ENCODE assay signal across 14 cellular contexts in the genomic region with DNA sequence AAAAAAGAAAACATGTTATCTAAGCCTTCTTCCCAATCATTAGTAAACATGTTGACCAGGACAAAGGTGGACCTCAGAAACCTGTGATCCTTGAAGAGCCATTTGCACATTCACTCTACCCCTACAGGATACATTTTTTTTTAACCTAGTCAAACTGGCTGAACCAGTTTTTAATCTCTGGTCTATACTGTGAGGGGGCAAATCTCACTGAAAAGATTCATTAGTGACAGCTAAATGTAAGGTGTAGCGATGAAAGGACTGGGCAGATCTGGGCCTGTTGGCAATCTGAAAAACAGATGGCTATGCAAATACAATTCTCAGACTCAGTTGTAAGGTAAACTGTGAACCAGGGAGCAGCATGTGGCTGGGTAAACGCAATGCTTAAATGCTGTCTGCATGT.
DNase-seq lines count a peak whose midpoint lies in the region; ATAC-seq and TF ChIP-seq lines count a peak whose summit lies in the region.
"Had no signal": no experiment of that assay in that cellular context is flagged by ENCODE, and none has a peak within 500 bp of the region (broad histone marks: within the 10 kb centered on the region; RNA-seq: fewer than 3 reads in every experiment).

No MANE protein-coding gene starts in this region.

- peak; percentile 82 for ATAC-seq in GM23338
- no peak for ATAC-seq in activated naive CD8-positive, alpha-beta T cell treated with anti-CD3 and anti-CD28 coated beads, Interleukin-2, amount 50 U/mL, for 24 hours
- ATAC-seq: stimulated activated naive CD8-positive, alpha-beta T cell treated with anti-CD3 and anti-CD28 coated beads, Interleukin-15, Interleukin-2, amounts not matched to agents 100 U/mL and 50 U/mL, for 24 hours had no signal

- H3K4me1 ChIP-seq in GM23338 (ENCODE audit: insufficient read depth) (peaks cover 41% of the 10 kb centered on the region), endodermal cell (ENCODE audit: control insufficient read depth, insufficient read depth, low read length) (peaks cover 10% of the 10 kb centered on the region), parathyroid adenoma (peaks cover 7% of the 10 kb centered on the region), ascending aorta (no peaks in the 10 kb centered on the region)
- H3K4me1 ChIP-seq: BLaER1 treated with 17β-estradiol and CSF1 and Interleukin-3, amounts not matched to agents 10 nM and 100 nM had no signal

- 0 out of 2 replicates have a peak overlapping the region, but pooled peaks have one; percentile 12 for H3K4me3 ChIP-seq in GM23338
- no peak overlapping the region for H3K4me3 ChIP-seq in endodermal cell (ENCODE audit: low read length)
- no peak overlapping the region for H3K4me3 ChIP-seq in parathyroid adenoma (ENCODE audit: low read depth, low read length)
- H3K4me3 ChIP-seq in ascending aorta: no peak overlapping the region
- H3K4me3 ChIP-seq: BLaER1 treated with 17β-estradiol and CSF1 and Interleukin-3, amounts not matched to agents 10 nM and 100 nM had no signal

- H3K9me3 ChIP-seq in endodermal cell (ENCODE audit: control insufficient read depth, low read length) (no peaks in the 10 kb centered on the region), parathyroid adenoma (ENCODE audit: control insufficient read depth, low read length) (no peaks in the 10 kb centered on the region), ascending aorta (no peaks in the 10 kb centered on the region)
- H3K9me3 ChIP-seq: BLaER1 treated with 17β-estradiol and CSF1 and Interleukin-3, amounts not matched to agents 10 nM and 100 nM had no signal

- 78 to 91% methylated on average over 2 of the region's 2 CpGs for WGBS in endodermal cell (ENCODE audit: insufficient coverage in 1 of 2, insufficient read length in 1 of 2), 2 experiments

- H3K36me3 Mint-ChIP-seq in GM23338 (ENCODE audit: low read depth): no peaks in the 10 kb centered on the region
- H3K36me3 Mint-ChIP-seq in endodermal cell (ENCODE audit: low read depth): no peaks in the 10 kb centered on the region
- no peaks in the 10 kb centered on the region for H3K36me3 Mint-ChIP-seq in glutamatergic neuron (ENCODE audit: unreplicated experiment)
- no peaks in the 10 kb centered on the region for H3K36me3 Mint-ChIP-seq in activated naive CD8-positive, alpha-beta T cell treated with anti-CD3 and anti-CD28 coated beads, Interleukin-2, amount 50 U/mL, for 24 hours (ENCODE audit: low read depth)

- H3K27me3 ChIP-seq in GM23338 (ENCODE audit: insufficient read depth) (no peaks in the 10 kb centered on the region), endodermal cell (ENCODE audit: control insufficient read depth, insufficient read depth, low read length, poor library complexity, severe bottlenecking) (peaks cover 5% of the 10 kb centered on the region), parathyroid adenoma (ENCODE audit: control insufficient read depth, insufficient read depth, low read length) (no peaks in the 10 kb centered on the region), ascending aorta (no peaks in the 10 kb centered on the region)
- H3K27me3 ChIP-seq: BLaER1 treated with 17β-estradiol and CSF1 and Interleukin-3, amounts not matched to agents 10 nM and 100 nM had no signal

- peak; percentile 67 for DNase-seq in GM23338 (ENCODE audit: low spot score)
- peak; percentile 79 to 92 for DNase-seq in NCI-H2081 (lab: John Stamatoyannopoulos, UW)
- peak; percentile 56 for DNase-seq in endodermal cell
- DNase-seq in glutamatergic neuron: no peak
- DNase-seq in ascending aorta (ENCODE audit: low spot score in 2 of 2): no peak
- no peak for DNase-seq in activated naive CD8-positive, alpha-beta T cell treated with anti-CD3 and anti-CD28 coated beads, Interleukin-2, amount 50 U/mL, for 24 hours
- DNase-seq in globus pallidus (ENCODE audit: low spot score): no peak
- DNase-seq: activated CD4-positive, alpha-beta T cell treated with anti-CD3 and anti-CD28 coated beads for 1 hour; activated T-cell treated with anti-CD3 and anti-CD28 coated beads, Interleukin-2, amount 50 U/mL, for 24 hours; effector CD8-positive, alpha-beta T cell; stimulated activated CD4-positive, alpha-beta T cell treated with anti-CD3 and anti-CD28 coated beads, Interleukin-4, amount 100 ng/mL, for 1 hour; stimulated activated naive CD8-positive, alpha-beta T cell treated with anti-CD3 and anti-CD28 coated beads, Interleukin-15, Interleukin-2, amounts not matched to agents 100 U/mL and 50 U/mL, for 24 hours had no signal

- H3K9ac ChIP-seq in endodermal cell (ENCODE audit: extremely low read depth, low read length, poor library complexity, severe bottlenecking) (no peak overlapping the region), parathyroid adenoma (no peak overlapping the region)
- H3K9ac ChIP-seq: BLaER1 treated with 17β-estradiol and CSF1 and Interleukin-3, amounts not matched to agents 10 nM and 100 nM had no signal

- no peaks in the 10 kb centered on the region for H4K20me1 ChIP-seq in GM23338 (replicated peaks; ENCODE audit: insufficient read depth)
- H4K20me1 ChIP-seq: BLaER1 treated with 17β-estradiol and CSF1 and Interleukin-3, amounts not matched to agents 10 nM and 100 nM had no signal

- H3K79me2 ChIP-seq in GM23338 (replicated peaks; ENCODE audit: insufficient read depth) (no peaks in the 10 kb centered on the region), parathyroid adenoma (no peaks in the 10 kb centered on the region)

- H3K4me1 Mint-ChIP-seq in GM23338 (peaks cover 55% of the 10 kb centered on the region), endodermal cell (peaks cover 42% of the 10 kb centered on the region), glutamatergic neuron (ENCODE audit: low read depth, unreplicated experiment) (no peaks in the 10 kb centered on the region)
- H3K4me1 Mint-ChIP-seq in activated naive CD8-positive, alpha-beta T cell treated with anti-CD3 and anti-CD28 coated beads, Interleukin-2, amount 50 U/mL, for 24 hours: no peaks in the 10 kb centered on the region

- H3K4me3 Mint-ChIP-seq in GM23338 (no peak overlapping the region; the same call in 2 of the 3 replicates), endodermal cell (no peak overlapping the region), glutamatergic neuron (ENCODE audit: unreplicated experiment) (no peak overlapping the region)
- no peak overlapping the region for H3K4me3 Mint-ChIP-seq in activated naive CD8-positive, alpha-beta T cell treated with anti-CD3 and anti-CD28 coated beads, Interleukin-2, amount 50 U/mL, for 24 hours
- H3K4me3 Mint-ChIP-seq: activated T-cell treated with anti-CD3 and anti-CD28 coated beads, Interleukin-2, amount 50 U/mL, for 24 hours had no signal

- H3K27me3 Mint-ChIP-seq in GM23338 (ENCODE audit: insufficient read depth, low read depth, poor library complexity): no peaks in the 10 kb centered on the region
- peaks cover 43% of the 10 kb centered on the region for H3K27me3 Mint-ChIP-seq in endodermal cell (ENCODE audit: insufficient read depth)
- no peaks in the 10 kb centered on the region for H3K27me3 Mint-ChIP-seq in glutamatergic neuron (ENCODE audit: unreplicated experiment)
- H3K27me3 Mint-ChIP-seq in activated naive CD8-positive, alpha-beta T cell treated with anti-CD3 and anti-CD28 coated beads, Interleukin-2, amount 50 U/mL, for 24 hours: no peaks in the 10 kb centered on the region

- intact Hi-C loops in ascending aorta (cut with DNase I): no loop called here

- H2AFZ ChIP-seq in GM23338 (no peak overlapping the region), parathyroid adenoma (peak overlapping the region; percentile 45)

- H3K4me2 ChIP-seq in GM23338 (peak overlapping the region; percentile 50), parathyroid adenoma (ENCODE audit: low read length) (peak overlapping the region; percentile 16)
- H3K4me2 ChIP-seq: BLaER1 treated with 17β-estradiol and CSF1 and Interleukin-3, amounts not matched to agents 10 nM and 100 nM had no signal

- H3K36me3 ChIP-seq in GM23338 (ENCODE audit: insufficient read depth): no peaks in the 10 kb centered on the region
- no peaks in the 10 kb centered on the region for H3K36me3 ChIP-seq in endodermal cell (ENCODE audit: control insufficient read depth, insufficient read depth, low read length)
- no peaks in the 10 kb centered on the region for H3K36me3 ChIP-seq in parathyroid adenoma (ENCODE audit: control insufficient read depth, insufficient read depth, low read length)
- no peaks in the 10 kb centered on the region for H3K36me3 ChIP-seq in ascending aorta
- H3K36me3 ChIP-seq: BLaER1 treated with 17β-estradiol and CSF1 and Interleukin-3, amounts not matched to agents 10 nM and 100 nM had no signal

- H3K27ac Mint-ChIP-seq in GM23338 (no peak overlapping the region; the same call in 1 of the 2 replicates), endodermal cell (peak overlapping the region; percentile 45), glutamatergic neuron (ENCODE audit: unreplicated experiment) (no peak overlapping the region)
- H3K27ac Mint-ChIP-seq in activated naive CD8-positive, alpha-beta T cell treated with anti-CD3 and anti-CD28 coated beads, Interleukin-2, amount 50 U/mL, for 24 hours: no peak overlapping the region
- H3K27ac Mint-ChIP-seq: activated T-cell treated with anti-CD3 and anti-CD28 coated beads, Interleukin-2, amount 50 U/mL, for 24 hours had no signal

- no peaks in the 10 kb centered on the region for H3F3A ChIP-seq in GM23338 (replicated peaks; ENCODE audit: low read depth)

- no peak for TF ChIP-seq CTCF in GM23338 (conservative IDR thresholded peaks at IDR 0.05; ENCODE audit: low read depth in 2 of 2)
- no peak for TF ChIP-seq CTCF in endodermal cell (conservative IDR thresholded peaks at IDR 0.05)
- no peak for TF ChIP-seq CTCF in parathyroid adenoma (IDR thresholded peaks at IDR 0.05)
- TF ChIP-seq CTCF in glutamatergic neuron (IDR thresholded peaks at IDR 0.05; ENCODE audit: partially characterized antibody, unreplicated experiment): no peak
- no peak for TF ChIP-seq CTCF in ascending aorta (IDR thresholded peaks at IDR 0.05)

- no peak overlapping the region for H3K27ac ChIP-seq in GM23338 (ENCODE audit: low read depth)
- H3K27ac ChIP-seq in endodermal cell (ENCODE audit: low read depth, low read length): no peak overlapping the region
- peak overlapping the region; percentile 36 for H3K27ac ChIP-seq in parathyroid adenoma
- no peak overlapping the region for H3K27ac ChIP-seq in ascending aorta
- H3K27ac ChIP-seq: BLaER1 treated with 17β-estradiol and CSF1 and Interleukin-3, amounts not matched to agents 10 nM and 100 nM had no signal

- no peaks in the 10 kb centered on the region for H3K9me3 Mint-ChIP-seq in GM23338
- H3K9me3 Mint-ChIP-seq in endodermal cell: no peaks in the 10 kb centered on the region
- H3K9me3 Mint-ChIP-seq in glutamatergic neuron (ENCODE audit: unreplicated experiment): no peaks in the 10 kb centered on the region
- no peaks in the 10 kb centered on the region for H3K9me3 Mint-ChIP-seq in activated naive CD8-positive, alpha-beta T cell treated with anti-CD3 and anti-CD28 coated beads, Interleukin-2, amount 50 U/mL, for 24 hours
- H3K9me3 Mint-ChIP-seq: activated T-cell treated with anti-CD3 and anti-CD28 coated beads, Interleukin-2, amount 50 U/mL, for 24 hours had no signal

- peaks cover 4% of the 10 kb centered on the region; the same call in 1 of the 2 replicates for H3K9me2 ChIP-seq in GM23338 (ENCODE audit: insufficient read depth)

TF ChIP-seq in GM23338, 12 proteins besides CTCF, POLR2A, EP300 and RAD21 (continues in another document):
- TF ChIP-seq NANOG (IDR thresholded peaks at IDR 0.05; ENCODE audit: borderline replicate concordance): peak; percentile 35; the same call in 1 of the 2 replicates

Comparison
In these comparisons a context has a peak if more than half of its experiments do, and no peak if none do; other contexts are left out.
1. DNase-seq: peak in GM23338 (single experiment), NCI-H2081 (2 of 2) and endodermal cell (single experiment); none in glutamatergic neuron (single experiment), ascending aorta (0 of 2), activated naive CD8-positive, alpha-beta T cell treated with anti-CD3 and anti-CD28 coated beads, Interleukin-2, amount 50 U/mL, for 24 hours (single experiment) and globus pallidus (single experiment).